ENCODE assay signal across 7 cellular contexts in genomic region chr5:137888489-137888874, GRCh38. TPM values are rescaled to one million over a fixed set of nuclear protein-coding genes. Genes with fewer than 3 reads are reported as not detected.
A peak's percentile ranks its signal among the peaks of the same experiment; 100 is the strongest.
DNase-seq lines count a peak whose midpoint lies in the region; ATAC-seq and TF ChIP-seq lines count a peak whose summit lies in the region.

No MANE protein-coding gene starts in this region.

- peak overlapping the region; percentile 69 for H3K4me3 ChIP-seq in right cardiac atrium (ENCODE audit: low read length)
- H3K4me3 ChIP-seq in stomach: peak overlapping the region in 3 of 4 donors; percentile 44 to 50 (median 47)

- POLR2A ChIA-PET in activated B cell treated with CpG ODN at 0.5 μM for 24 hours (lab: Charles Lee): interaction anchor here (0.6 to 4.0 kb wide), 19 partner anchors 8 to 145 kb away, joined by 3 to 46 read pairs (median 5); partner anchors contain the start of genes FAM13B and HNRNPA0

- H3K27ac Mint-ChIP-seq in activated B cell treated with CpG ODN at 0.5 μM for 24 hours: peak overlapping the region; percentile 96

- H3K36me3 Mint-ChIP-seq in activated B cell treated with CpG ODN at 0.5 μM for 24 hours (ENCODE audit: low read depth): peaks cover 3% of the 10 kb centered on the region

- peak overlapping the region; percentile 92 for H3K4me3 Mint-ChIP-seq in activated B cell treated with CpG ODN at 0.5 μM for 24 hours

- CTCF ChIA-PET in activated B cell treated with CpG ODN at 0.5 μM for 24 hours (lab: Charles Lee): interaction anchor here (0.6 to 3.0 kb wide), 6 partner anchors 10 to 148 kb away, joined by 3 to 16 read pairs (median 4); no protein-coding TSS in a partner anchor

- TF ChIP-seq EP300 in stomach (IDR thresholded peaks at IDR 0.05): no peak

- H3K9me3 Mint-ChIP-seq in activated B cell treated with CpG ODN at 0.5 μM for 24 hours: no peaks in the 10 kb centered on the region

- H3K27me3 Mint-ChIP-seq in activated B cell treated with CpG ODN at 0.5 μM for 24 hours: no peaks in the 10 kb centered on the region

- peak overlapping the region; percentile 65 for H3K27ac ChIP-seq in right cardiac atrium (ENCODE audit: low read length)
- peak overlapping the region; percentile 74 to 80 (median 75) for H3K27ac ChIP-seq in stomach

- DNase-seq in activated B cell treated with CpG ODN at 0.5 μM for 24 hours: no peak
- DNase-seq in right cardiac atrium: no peak
- no peak for DNase-seq in stomach
- DNase-seq in globus pallidus (ENCODE audit: low spot score): no peak
- DNase-seq in dermis blood vessel endothelial cell: no peak
- no peak for DNase-seq in islet precursor cell

- H3K9me3 ChIP-seq in right cardiac atrium (ENCODE audit: control insufficient read depth, low read length) (no peaks in the 10 kb centered on the region), stomach (no peaks in the 10 kb centered on the region)

- WGBS in right cardiac atrium: 17% methylated on average over 6 of the region's 6 CpGs
- 22 to 51% (median 34%) methylated on average over 6 of the region's 6 CpGs for WGBS in stomach, 5 donors

- peaks cover 32% of the 10 kb centered on the region for H3K4me1 Mint-ChIP-seq in activated B cell treated with CpG ODN at 0.5 μM for 24 hours

- ATAC-seq in HG02852 (IDR thresholded peaks at IDR 0.05; ENCODE audit: unreplicated experiment) (peak; percentile 5), activated B cell treated with CpG ODN at 0.5 μM for 24 hours (ENCODE audit: low read depth) (no peak), right cardiac atrium (peak in 1 of 2 donors; percentile 8)

- no peaks in the 10 kb centered on the region for H3K4me1 ChIP-seq in right cardiac atrium (ENCODE audit: control insufficient read depth, insufficient read depth, low read length)
- peaks cover 4 to 20% (median 8%) of the 10 kb centered on the region in 4 donors for H3K4me1 ChIP-seq in stomach

- TF ChIP-seq CTCF in activated B cell treated with CpG ODN at 0.5 μM for 24 hours (IDR thresholded peaks at IDR 0.05) (no peak), stomach (IDR thresholded peaks at IDR 0.05) (no peak)

- intact Hi-C loops in activated B cell treated with CpG ODN at 0.5 μM for 24 hours (cut with micrococcal nuclease): loop anchor here (2.0 to 10.0 kb wide), 5 partner anchors 36 to 446 kb away; partner anchors contain the start of genes BRD8, CDC25C, FAM53C and KIF20A
- intact Hi-C loops in right cardiac atrium (cut with DNase I): no loop called here
- intact Hi-C loops in stomach (cut with DNase I; ENCODE audit: low total_unique reads): no loop called here

- no peaks in the 10 kb centered on the region for H3K36me3 ChIP-seq in stomach

- TF ChIP-seq POLR2A in stomach (IDR thresholded peaks at IDR 0.05): no peak

- H3K27me3 ChIP-seq in right cardiac atrium (ENCODE audit: control insufficient read depth, insufficient read depth): no peaks in the 10 kb centered on the region
- peaks cover 0 to 6% (median 4%) of the 10 kb centered on the region in 3 donors for H3K27me3 ChIP-seq in stomach

RNA-seq across cellular contexts. Expression of gene PKD2L2, which starts 0.8 kb away (rescaled TPM):
- total RNA-seq in activated B cell treated with CpG ODN at 0.5 μM for 24 hours (not detected in 2 replicates), right cardiac atrium (under 1 TPM in 3 of 4 donors, not detected in 1; 0.32 to 0.85 (median 0.71) TPM), stomach (not detected), dermis blood vessel endothelial cell (0.17 TPM in 1 of 2 replicates, not detected in the other)
- polyA plus RNA-seq in right cardiac atrium (0.18 TPM), stomach (not detected)

RNA-seq across cellular contexts. Expression of gene MYOT, which starts 20.8 kb away (rescaled TPM):
- total RNA-seq in activated B cell treated with CpG ODN at 0.5 μM for 24 hours (not detected in 2 replicates), right cardiac atrium (10 to 100 TPM; 11.1 to 14.5 (median 12.8) TPM), stomach (1 to 10 TPM in 3 of 5 donors, not detected in 2; 5.4 to 7.2 (median 5.8) TPM), dermis blood vessel endothelial cell (not detected in 2 replicates)
- polyA plus RNA-seq in right cardiac atrium (13.1 TPM), stomach (10 to 100 TPM in 1 of 3 donors, 1 to 10 TPM in 2; 2.1 to 14.8 (median 4.8) TPM)
